In the genomic region with DNA sequence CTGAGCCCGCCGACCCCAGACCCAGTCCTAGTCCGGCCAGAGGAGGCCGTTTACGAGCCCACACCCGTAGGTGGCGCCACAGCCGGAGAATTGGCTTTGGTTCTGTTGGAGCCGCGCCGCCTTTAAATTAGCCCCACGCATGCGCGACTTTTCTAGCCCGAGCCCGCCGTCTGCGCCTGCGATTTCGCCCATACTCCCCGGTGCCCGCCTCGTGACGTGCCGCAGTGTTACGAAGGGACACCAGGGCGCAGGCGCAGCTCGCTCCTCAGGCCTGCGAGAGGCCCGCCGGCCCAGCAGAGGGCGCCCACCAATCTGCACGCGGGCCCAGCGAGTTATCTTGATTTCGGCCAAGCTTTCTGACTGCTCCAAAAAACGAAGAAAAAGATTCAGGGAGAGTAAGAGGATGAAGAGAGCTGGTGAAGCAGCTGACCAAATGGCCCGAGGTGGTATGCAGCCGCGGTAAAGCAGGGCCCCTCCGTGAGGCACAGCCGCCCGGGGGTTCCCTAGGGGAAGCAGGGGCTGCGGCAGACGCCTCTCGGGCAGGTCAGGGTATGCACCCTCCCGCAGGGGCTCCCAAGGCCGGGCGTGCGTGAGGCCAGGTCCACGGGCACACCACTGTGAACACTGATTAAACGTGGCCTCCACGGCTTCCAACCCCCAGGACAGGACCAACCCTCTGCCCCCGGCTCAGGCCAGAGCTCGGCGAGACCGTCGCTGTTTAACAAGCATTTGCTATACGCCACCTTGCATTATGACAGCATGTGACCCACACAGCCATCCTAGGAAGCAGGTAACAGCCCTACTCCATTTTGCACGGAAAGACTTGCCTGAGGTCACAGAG, we compare ENCODE assay signal across 8 cellular contexts. TPM values are rescaled to one million over a fixed set of nuclear protein-coding genes. Genes with fewer than 3 reads are reported as not detected.
DNase-seq lines count a peak whose midpoint lies in the region; FAIRE-seq and TF ChIP-seq lines count a peak whose summit lies in the region.

No MANE protein-coding gene starts in this region.

- no peaks in the 10 kb centered on the region for H3K9me3 Mint-ChIP-seq in H9

- peak overlapping the region; percentile 85 to 96 for H3K4me3 Mint-ChIP-seq in H9

- H3K14ac ChIP-seq in H9 (ENCODE audit: insufficient read depth, low read length), result peak overlapping the region; percentile 42; the same call in 1 of the 2 replicates

- H4K5ac ChIP-seq in H9 (ENCODE audit: insufficient read length, low read depth, low read length), result no peak overlapping the region

- H4K8ac ChIP-seq in H9 (replicated peaks; ENCODE audit: insufficient read length, low read depth, low read length), result no peak overlapping the region

- no peaks in the 10 kb centered on the region for H3K9me3 ChIP-seq in H9 (ENCODE audit: control insufficient read depth, low read depth, low read length)
- H3K9me3 ChIP-seq in MG63, result no peaks in the 10 kb centered on the region
- no peaks in the 10 kb centered on the region for H3K9me3 ChIP-seq in suprapubic skin

- peak overlapping the region; percentile 64 for H3K9ac ChIP-seq in H9 (ENCODE audit: extremely low read depth, insufficient read length, low read length)

- DNase-seq in H9 (peak; percentile 96), MG63 (peak; percentile 87), SIG-M5 treated with dmso at 0.1 percent for 504 hours (lab: John Stamatoyannopoulos, UW; ENCODE audit: unreplicated experiment) (peak; percentile 98), germinal center (ENCODE audit: low spot score) (peak; percentile 100), non-pigmented ciliary epithelial cell (ENCODE audit: low read depth) (peak; percentile 68), suprapubic skin (ENCODE audit: low spot score in 2 of 2) (peak; percentile 99)
- DNase-seq in activated naive CD4-positive, alpha-beta T cell treated with Interleukin-2 at 50 U/mL for 16 hours, result peak; percentile 99

- peaks cover 3% of the 10 kb centered on the region for H3K23me2 ChIP-seq in H9 (ENCODE audit: insufficient read length, low read depth, low read length, poor library complexity, severe bottlenecking)

- TF ChIP-seq CTCF in H9 (conservative IDR thresholded peaks at IDR 0.05) (peak; percentile 97), suprapubic skin (IDR thresholded peaks at IDR 0.05) (peak; percentile 91 to 99)

- no peak overlapping the region for H3K23ac ChIP-seq in H9 (ENCODE audit: insufficient read length, low read depth, low read length)

- H2AK5ac ChIP-seq in H9 (ENCODE audit: insufficient read length, low read length), result no peak overlapping the region

- H2BK20ac ChIP-seq in H9 (ENCODE audit: low read depth, low read length, poor library complexity, severe bottlenecking), result no peak overlapping the region

- H3K4me1 ChIP-seq in H9 (ENCODE audit: insufficient read depth, low read length) (no peaks in the 10 kb centered on the region; the same call in 1 of the 2 replicates), suprapubic skin (peaks cover 20% of the 10 kb centered on the region)

- no peak overlapping the region for H2AFZ ChIP-seq in H9 (ENCODE audit: low read length)

- peaks cover 11 to 13% of the 10 kb centered on the region in 2 experiments for H3K4me1 Mint-ChIP-seq in H9

- H3K56ac ChIP-seq in H9 (ENCODE audit: insufficient read length, low read depth, low read length), result no peak overlapping the region

- no peaks in the 10 kb centered on the region; the same call in 1 of the 2 replicates for H3K27me3 Mint-ChIP-seq in H9 (ENCODE audit: low read depth)

- H2BK15ac ChIP-seq in H9 (ENCODE audit: low read depth, low read length), result no peak overlapping the region

- peak overlapping the region; percentile 83 to 97 (median 97) for H3K27ac Mint-ChIP-seq in H9

- H4K20me1 ChIP-seq in H9 (ENCODE audit: control insufficient read depth, insufficient read depth, insufficient read length), result no peaks in the 10 kb centered on the region

- WGBS in H9 (ENCODE audit: extremely low coverage, insufficient read length, low lambda C conversion rate), result no CpG with 5 or more reads among the region's 61 CpGs
- WGBS in suprapubic skin, result under 1% methylated on average over 32 of the region's 61 CpGs

- H3K79me2 ChIP-seq in H9 (ENCODE audit: insufficient read depth, low read length), result no peaks in the 10 kb centered on the region

- H3K36me3 ChIP-seq in MG63 (peaks cover 68% of the 10 kb centered on the region), suprapubic skin (peaks cover 32% of the 10 kb centered on the region)

- H3K27ac ChIP-seq in H9 (ENCODE audit: insufficient read length, low read depth, low read length) (peak overlapping the region; percentile 6), suprapubic skin (peak overlapping the region; percentile 86)

- FAIRE-seq in G401.6 (lab: Jason Lieb, UNC), result peak; percentile 73

- H3K36me3 Mint-ChIP-seq in H9 (ENCODE audit: insufficient read depth in 1 of 3, low read depth in 3 of 3), result peaks cover 24 to 43% (median 34%) of the 10 kb centered on the region in 3 experiments; a peak in 6 of 7 replicates

- H2BK5ac ChIP-seq in H9 (ENCODE audit: insufficient read length, low read length), result no peak overlapping the region

- no peaks in the 10 kb centered on the region for H3K79me1 ChIP-seq in H9 (ENCODE audit: insufficient read depth, low read depth, low read length, poor library complexity, severe bottlenecking)

- H2BK12ac ChIP-seq in H9 (ENCODE audit: insufficient read length, low read depth, low read length), result no peak overlapping the region

- H3K4ac ChIP-seq in H9 (ENCODE audit: low read depth, low read length), result no peak overlapping the region

- H3K18ac ChIP-seq in H9 (ENCODE audit: insufficient read length, low read depth, low read length), result no peak overlapping the region

- H3K27me3 ChIP-seq in H9 (ENCODE audit: insufficient read depth, low read length) (no peaks in the 10 kb centered on the region), MG63 (no peaks in the 10 kb centered on the region), suprapubic skin (no peaks in the 10 kb centered on the region)

- H2BK120ac ChIP-seq in H9 (ENCODE audit: low read depth, low read length, poor library complexity, severe bottlenecking), result no peak overlapping the region

- H3K4me2 ChIP-seq in H9 (ENCODE audit: insufficient read depth, insufficient read length, low read length), result peak overlapping the region; percentile 74

- no peak overlapping the region for H4K91ac ChIP-seq in H9 (ENCODE audit: insufficient read length, low read depth, low read length)

- TF ChIP-seq EP300 in suprapubic skin (IDR thresholded peaks at IDR 0.05), result no peak

- no peak for TF ChIP-seq POLR2A in suprapubic skin (IDR thresholded peaks at IDR 0.05)

- H3K4me3 ChIP-seq in MG63 (peak overlapping the region; percentile 52), suprapubic skin (peak overlapping the region; percentile 92)

- H3T11ph ChIP-seq in H9 (ENCODE audit: low read length), result no peak overlapping the region

RNA-seq across cellular contexts. Expression of gene RPN1, which starts 32.8 kb away (rescaled TPM):
- 170 and 174 TPM in 2 replicates for total RNA-seq in H9 (2021)
- total RNA-seq in MG63 (2014; rRNA removed; shearing (Covaris generic); ENCODE audit: low replicate concordance), result 515 and 599 TPM in 2 replicates
- 100 to 1,000 TPM in 3 of 4 donors, 10 to 100 TPM in 1; 91.5 to 150 (median 148) TPM for total RNA-seq in suprapubic skin

Comparison
In these comparisons a context has a peak if more than half of its experiments do, and no peak if none do; other contexts are left out.
1. Peak in every context shown above with its lines: DNase-seq, H3K4me3 ChIP-seq and H3K27ac ChIP-seq.